In genomic region chr12:31001581-31002360, GRCh38 we compare ENCODE assay signal across 21 cellular contexts.
"Had no signal": no experiment of that assay in that cellular context is flagged by ENCODE, and none has a peak within 500 bp of the region (broad histone marks: within the 10 kb centered on the region; RNA-seq: fewer than 3 reads in every experiment).

No MANE protein-coding gene starts in this region.

- H3K27ac Mint-ChIP-seq: effector memory CD8-positive, alpha-beta T cell; mesothelial cell of epicardium; nephron progenitor cell; progenitor cell of endocrine pancreas; stimulated activated effector memory CD8-positive, alpha-beta T cell treated with anti-CD3 and anti-CD28 coated beads, Interleukin-12 subunit alpha, Interleukin-12 subunit beta, amount 100 ng/mL, for 72 hours; type B pancreatic cell had no signal

- ATAC-seq: effector memory CD8-positive, alpha-beta T cell; gastrocnemius medialis; right cardiac atrium; stimulated activated effector memory CD8-positive, alpha-beta T cell treated with anti-CD3 and anti-CD28 coated beads, Interleukin-12 subunit alpha, Interleukin-12 subunit beta, amount 100 ng/mL, for 72 hours; stimulated activated naive CD8-positive, alpha-beta T cell treated with anti-CD3 and anti-CD28 coated beads, Interleukin-15, Interleukin-2, amounts not matched to agents 100 U/mL and 50 U/mL, for 24 hours had no signal

- H3K4me3 ChIP-seq: esophagus muscularis mucosa, gastrocnemius medialis, ovary, smooth muscle cell, suprapubic skin, thyroid gland, uterus had no signal

- H3K4me2 ChIP-seq: smooth muscle cell had no signal

- DNase-seq: cortex of kidney; effector memory CD8-positive, alpha-beta T cell; gastrocnemius medialis; mammary epithelial cell; nephron progenitor cell; ovary; stimulated activated CD4-positive, alpha-beta T cell treated with anti-CD3 and anti-CD28 coated beads, Interleukin-4, amount 100 ng/mL, for 1 hour; stimulated activated CD8-positive, alpha-beta memory T cell treated with anti-CD3 and anti-CD28 coated beads, Interleukin-4, amount 100 ng/mL, for 48 hours; stimulated activated naive CD8-positive, alpha-beta T cell treated with anti-CD3 and anti-CD28 coated beads, Interleukin-15, Interleukin-2, amounts not matched to agents 100 U/mL and 50 U/mL, for 24 hours; thyroid gland; uterus had no signal

- H3K4me1 ChIP-seq: esophagus muscularis mucosa, gastrocnemius medialis, thyroid gland, uterus had no signal

- H3K27ac ChIP-seq: epithelial cell of prostate, esophagus muscularis mucosa, gastrocnemius medialis, ovary, suprapubic skin, thyroid gland, uterus had no signal

- H3K36me3 ChIP-seq: esophagus muscularis mucosa, gastrocnemius medialis, ovary, suprapubic skin, thyroid gland, uterus had no signal

- H3K9me3 Mint-ChIP-seq: central memory CD8-positive, alpha-beta T cell; effector memory CD8-positive, alpha-beta T cell; mesothelial cell of epicardium; nephron progenitor cell; stimulated activated effector memory CD8-positive, alpha-beta T cell treated with anti-CD3 and anti-CD28 coated beads, Interleukin-12 subunit alpha, Interleukin-12 subunit beta, amount 100 ng/mL, for 72 hours; type B pancreatic cell had no signal

- H3K9me3 ChIP-seq: esophagus muscularis mucosa, gastrocnemius medialis, ovary, suprapubic skin, thyroid gland, uterus had no signal

- H3K4me1 Mint-ChIP-seq: central memory CD8-positive, alpha-beta T cell; nephron progenitor cell had no signal

- H3K36me3 Mint-ChIP-seq: mesothelial cell of epicardium; stimulated activated effector memory CD8-positive, alpha-beta T cell treated with anti-CD3 and anti-CD28 coated beads, Interleukin-12 subunit alpha, Interleukin-12 subunit beta, amount 100 ng/mL, for 72 hours; type B pancreatic cell had no signal

- H3K4me3 Mint-ChIP-seq: central memory CD8-positive, alpha-beta T cell; effector memory CD8-positive, alpha-beta T cell; mesothelial cell of epicardium; nephron progenitor cell; stimulated activated effector memory CD8-positive, alpha-beta T cell treated with anti-CD3 and anti-CD28 coated beads, Interleukin-12 subunit alpha, Interleukin-12 subunit beta, amount 100 ng/mL, for 72 hours; type B pancreatic cell had no signal

- H3K27me3 ChIP-seq: esophagus muscularis mucosa, gastrocnemius medialis, ovary, suprapubic skin, thyroid gland, uterus had no signal
